8 cellular contexts compared by ENCODE assay signal in the genomic region with DNA sequence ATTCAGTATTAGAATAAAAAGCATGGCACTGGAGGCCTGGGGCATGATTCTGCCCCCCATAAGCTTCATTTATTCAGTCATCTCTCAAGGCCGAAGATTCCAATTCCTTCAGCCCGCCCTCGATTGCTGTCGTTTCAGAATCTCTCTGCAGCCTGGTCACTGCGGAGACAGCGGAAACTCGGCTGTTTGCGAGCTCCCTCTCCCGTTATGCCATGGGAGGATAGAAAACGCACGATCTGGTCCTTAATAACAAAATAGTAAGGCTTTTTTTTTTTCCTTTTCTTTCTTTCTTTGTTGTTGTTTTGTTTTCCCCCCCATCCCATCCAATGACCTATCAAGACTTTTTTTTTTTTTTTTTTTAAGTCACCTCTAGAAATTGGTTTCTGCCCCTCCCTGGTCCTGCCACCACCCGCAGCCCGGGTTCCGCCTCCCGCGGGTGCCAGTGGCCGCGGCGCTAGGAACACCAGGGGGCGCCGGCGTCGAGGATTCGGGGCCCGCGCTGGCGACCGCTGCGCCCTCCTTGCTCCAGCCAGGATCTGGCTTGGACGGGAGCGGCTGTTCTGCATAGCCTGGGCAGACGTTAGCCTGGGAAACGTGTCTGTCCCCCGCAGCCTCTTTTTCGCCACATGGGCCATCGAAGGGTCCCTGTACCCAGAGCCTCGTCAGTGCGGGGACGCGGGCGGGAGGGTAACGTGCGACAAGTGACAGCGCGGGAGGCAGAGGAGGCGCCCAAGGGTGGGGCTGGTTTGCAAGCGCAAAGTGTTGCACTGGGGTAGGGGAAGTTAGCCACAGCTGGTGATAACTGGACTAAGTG. TPM values are rescaled to one million over a fixed set of nuclear protein-coding genes. Genes with fewer than 3 reads are reported as not detected.
DNase-seq lines count a peak whose midpoint lies in the region; ATAC-seq and TF ChIP-seq lines count a peak whose summit lies in the region.

No MANE protein-coding gene starts in this region.

- H3K4me3 Mint-ChIP-seq in central memory CD8-positive, alpha-beta T cell = peak overlapping the region; percentile 42

- H3K36me3 ChIP-seq in kidney epithelial cell (ENCODE audit: control insufficient read depth, insufficient read depth, low read length) = no peaks in the 10 kb centered on the region

- no peak overlapping the region for H3K4me3 ChIP-seq in kidney epithelial cell (ENCODE audit: low read depth, low read length)

- H3K27me3 ChIP-seq in kidney epithelial cell (ENCODE audit: control insufficient read depth, insufficient read depth, low read length) = peaks cover 5% of the 10 kb centered on the region

- DNase-seq in NCI-H2081 (lab: John Stamatoyannopoulos, UW) (peak; percentile 64 to 73), NCI-H2081 treated with DMSO at 0.1 percent for 48 hours (lab: John Stamatoyannopoulos, UW) (no peak), NCI-H2171 treated with DMSO at 0.1 percent for 48 hours (lab: John Stamatoyannopoulos, UW) (peak; percentile 72), kidney epithelial cell (ENCODE audit: low read depth) (no peak)
- peak; percentile 28 to 58 (median 51) for DNase-seq in activated CD4-positive, CD25-positive, alpha-beta regulatory T cell (lab: John Stamatoyannopoulos, UW)
- peak; percentile 33 to 46 for DNase-seq in central memory CD8-positive, alpha-beta T cell (ENCODE audit: low spot score in 2 of 2)
- peak; percentile 52 for DNase-seq in stimulated activated CD4-positive, alpha-beta T cell treated with anti-CD3 and anti-CD28 coated beads, Interleukin-1b, Interleukin-23, amount 100 ng/mL, for 48 hours

- H3K9me3 Mint-ChIP-seq in central memory CD8-positive, alpha-beta T cell = no peaks in the 10 kb centered on the region

- H3K4me1 Mint-ChIP-seq in central memory CD8-positive, alpha-beta T cell = no peaks in the 10 kb centered on the region

- peak; percentile 85 for ATAC-seq in HG03064 (IDR thresholded peaks at IDR 0.05; ENCODE audit: low read depth, unreplicated experiment)
- ATAC-seq in central memory CD8-positive, alpha-beta T cell (replicated peaks; ENCODE audit: extremely low read depth, poor library complexity, severe bottlenecking) = peak; percentile 58

- TF ChIP-seq CTCF in kidney epithelial cell (IDR thresholded peaks at IDR 0.05; ENCODE audit: insufficient read depth, low read length, poor library complexity, severe bottlenecking) = peak; percentile 62

- peaks cover 80% of the 10 kb centered on the region for H3K27me3 Mint-ChIP-seq in central memory CD8-positive, alpha-beta T cell

- H3K27ac Mint-ChIP-seq in central memory CD8-positive, alpha-beta T cell (ENCODE audit: low read depth) = no peak overlapping the region

- no peaks in the 10 kb centered on the region for H3K36me3 Mint-ChIP-seq in central memory CD8-positive, alpha-beta T cell (ENCODE audit: insufficient read depth)

RNA-seq across cellular contexts. Expression of a gene that starts 10.0 kb away (rescaled TPM):
- not detected in 2 replicates for total RNA-seq in kidney epithelial cell

RNA-seq across cellular contexts. Expression of a gene that starts 35.2 kb away (rescaled TPM):
- total RNA-seq in kidney epithelial cell = not detected in 2 replicates

RNA-seq across cellular contexts. Expression of a gene that starts 50.7 kb away (rescaled TPM):
- 118 and 127 TPM in 2 replicates for total RNA-seq in kidney epithelial cell

Comparison
In these comparisons a context has a peak if more than half of its experiments do, and no peak if none do; other contexts are left out.
1. DNase-seq: peak in NCI-H2081 (2 of 2), NCI-H2171 treated with DMSO at 0.1 percent for 48 hours (single experiment), activated CD4-positive, CD25-positive, alpha-beta regulatory T cell (4 of 4), central memory CD8-positive, alpha-beta T cell (2 of 2) and stimulated activated CD4-positive, alpha-beta T cell treated with anti-CD3 and anti-CD28 coated beads, Interleukin-1b, Interleukin-23, amount 100 ng/mL, for 48 hours (single experiment); none in NCI-H2081 treated with DMSO at 0.1 percent for 48 hours (single experiment) and kidney epithelial cell (single experiment).